ENCODE assay signal across 8 cellular contexts in the genomic region with DNA sequence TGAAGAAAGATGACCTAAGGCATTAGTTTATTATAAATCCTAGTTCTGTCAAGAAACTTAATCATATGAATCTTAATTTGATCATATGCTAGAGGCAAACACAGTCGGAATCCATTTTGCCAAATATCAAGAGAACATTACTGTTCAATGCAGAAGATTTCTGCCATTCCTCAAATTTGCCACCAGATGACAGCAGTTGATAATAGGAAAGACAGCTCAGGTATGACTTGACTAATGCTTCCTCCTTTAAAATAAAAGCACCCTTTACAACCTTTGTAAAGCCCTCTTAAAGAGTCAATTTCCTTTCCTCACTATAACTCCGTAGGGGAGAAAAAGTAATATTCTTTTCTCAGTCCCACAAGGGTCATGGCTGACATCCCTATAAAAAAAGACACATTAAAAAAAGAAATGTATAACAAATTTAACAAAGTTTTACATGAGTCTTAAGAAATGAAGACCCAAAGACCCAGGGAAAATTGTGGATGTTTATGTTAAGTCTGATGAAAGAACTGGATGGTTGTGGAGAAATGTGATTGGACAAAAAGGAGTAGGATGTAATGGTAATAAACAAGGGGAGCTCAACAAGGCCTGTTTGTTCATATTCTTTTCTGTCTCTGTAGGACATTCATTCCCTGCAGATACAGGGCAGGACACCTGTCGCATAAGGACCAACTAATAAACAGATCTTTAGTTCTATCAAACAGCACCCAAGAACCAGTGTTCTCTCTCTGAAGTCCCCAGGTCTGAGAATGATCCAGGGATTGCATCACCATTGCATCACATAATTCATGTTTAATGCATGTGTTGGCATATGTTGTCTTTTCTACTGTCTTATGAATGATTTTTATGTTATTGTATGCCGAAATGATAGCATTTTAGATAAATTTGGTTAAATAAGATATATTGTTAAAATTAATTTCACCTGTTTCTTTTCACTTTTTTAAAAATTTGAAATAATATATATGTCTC. TPM values are rescaled to one million over a fixed set of nuclear protein-coding genes. Genes with fewer than 3 reads are reported as not detected.
DNase-seq lines count a peak whose midpoint lies in the region; ATAC-seq, FAIRE-seq and TF ChIP-seq lines count a peak whose summit lies in the region.

No MANE protein-coding gene starts in this region.

- no peak overlapping the region for H3K4me3 ChIP-seq in fibroblast of villous mesenchyme (ENCODE audit: low read depth, low read length)

- ATAC-seq in GM19452 (IDR thresholded peaks at IDR 0.05; ENCODE audit: unreplicated experiment): peak; percentile 45
- ATAC-seq in SK-N-SH treated with all-trans-retinoic acid at 6 μM for 48 hours: peak; percentile 69

- peak; percentile 24 for DNase-seq in NCI-H1092 treated with DMSO at 0.1 percent for 48 hours (lab: John Stamatoyannopoulos, UW)
- DNase-seq in NCI-H1092 (lab: John Stamatoyannopoulos, UW): no peak
- DNase-seq in HTR-8/SVneo (ENCODE audit: insufficient read length, low spot score): peak; percentile 23
- peak; percentile 25 for DNase-seq in fibroblast of villous mesenchyme (ENCODE audit: low read depth)
- DNase-seq in superior temporal gyrus (ENCODE audit: extremely low spot score): peak; percentile 40
- no peak for DNase-seq in stimulated activated CD4-positive, alpha-beta T cell treated with anti-CD3 and anti-CD28 coated beads, Interleukin-12 subunit alpha, Interleukin-12 subunit beta, amount 100 ng/mL, for 4 hours

- FAIRE-seq in HTR-8/SVneo (lab: Jason Lieb, UNC): no peak

- TF ChIP-seq CTCF in fibroblast of villous mesenchyme (IDR thresholded peaks at IDR 0.05; ENCODE audit: insufficient read depth, low read depth, low read length): peak; percentile 61

TF ChIP-seq in SK-N-SH treated with all-trans-retinoic acid at 6 μM for 48 hours, 23 proteins besides CTCF, POLR2A, EP300 and RAD21:
- TF ChIP-seq CSDC2 (CRISPR knock-in tag; IDR thresholded peaks at IDR 0.05) (no peak), ESRRG (CRISPR knock-in tag; IDR thresholded peaks at IDR 0.05) (no peak), BACH2 (CRISPR knock-in tag; IDR thresholded peaks at IDR 0.05; ENCODE audit: borderline replicate concordance) (no peak), TOX (CRISPR knock-in tag; IDR thresholded peaks at IDR 0.05; ENCODE audit: borderline replicate concordance) (no peak), ARNTL (CRISPR knock-in tag; IDR thresholded peaks at IDR 0.05; ENCODE audit: borderline replicate concordance, low read depth) (no peak), ZNF8 (CRISPR knock-in tag; IDR thresholded peaks at IDR 0.05) (no peak), ZFP30 (CRISPR knock-in tag; IDR thresholded peaks at IDR 0.05) (no peak), ZNF70 (CRISPR knock-in tag; IDR thresholded peaks at IDR 0.05) (no peak), RARB (CRISPR knock-in tag; IDR thresholded peaks at IDR 0.05) (no peak), OSR1 (CRISPR knock-in tag; IDR thresholded peaks at IDR 0.05) (no peak), PPARA (CRISPR knock-in tag; IDR thresholded peaks at IDR 0.05; ENCODE audit: borderline replicate concordance) (no peak), ISL1 (CRISPR knock-in tag; IDR thresholded peaks at IDR 0.05) (no peak), TCF4 (CRISPR knock-in tag; IDR thresholded peaks at IDR 0.05; ENCODE audit: borderline replicate concordance) (no peak)
- TF ChIP-seq, protein P1, sequence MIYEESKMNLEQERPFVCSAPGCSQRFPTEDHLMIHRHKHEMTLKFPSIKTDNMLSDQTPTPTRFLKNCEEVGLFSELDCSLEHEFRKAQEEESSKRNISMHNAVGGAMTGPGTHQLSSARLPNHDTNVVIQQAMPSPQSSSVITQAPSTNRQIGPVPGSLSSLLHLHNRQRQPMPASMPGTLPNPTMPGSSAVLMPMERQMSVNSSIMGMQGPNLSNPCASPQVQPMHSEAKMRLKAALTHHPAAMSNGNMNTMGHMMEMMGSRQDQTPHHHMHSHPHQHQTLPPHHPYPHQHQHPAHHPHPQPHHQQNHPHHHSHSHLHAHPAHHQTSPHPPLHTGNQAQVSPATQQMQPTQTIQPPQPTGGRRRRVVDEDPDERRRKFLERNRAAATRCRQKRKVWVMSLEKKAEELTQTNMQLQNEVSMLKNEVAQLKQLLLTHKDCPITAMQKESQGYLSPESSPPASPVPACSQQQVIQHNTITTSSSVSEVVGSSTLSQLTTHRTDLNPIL (CRISPR knock-in tag; IDR thresholded peaks at IDR 0.05; ENCODE audit: low read depth): no peak
- TF ChIP-seq, protein P2, sequence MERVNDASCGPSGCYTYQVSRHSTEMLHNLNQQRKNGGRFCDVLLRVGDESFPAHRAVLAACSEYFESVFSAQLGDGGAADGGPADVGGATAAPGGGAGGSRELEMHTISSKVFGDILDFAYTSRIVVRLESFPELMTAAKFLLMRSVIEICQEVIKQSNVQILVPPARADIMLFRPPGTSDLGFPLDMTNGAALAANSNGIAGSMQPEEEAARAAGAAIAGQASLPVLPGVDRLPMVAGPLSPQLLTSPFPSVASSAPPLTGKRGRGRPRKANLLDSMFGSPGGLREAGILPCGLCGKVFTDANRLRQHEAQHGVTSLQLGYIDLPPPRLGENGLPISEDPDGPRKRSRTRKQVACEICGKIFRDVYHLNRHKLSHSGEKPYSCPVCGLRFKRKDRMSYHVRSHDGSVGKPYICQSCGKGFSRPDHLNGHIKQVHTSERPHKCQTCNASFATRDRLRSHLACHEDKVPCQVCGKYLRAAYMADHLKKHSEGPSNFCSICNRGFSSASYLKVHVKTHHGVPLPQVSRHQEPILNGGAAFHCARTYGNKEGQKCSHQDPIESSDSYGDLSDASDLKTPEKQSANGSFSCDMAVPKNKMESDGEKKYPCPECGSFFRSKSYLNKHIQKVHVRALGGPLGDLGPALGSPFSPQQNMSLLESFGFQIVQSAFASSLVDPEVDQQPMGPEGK (CRISPR knock-in tag; IDR thresholded peaks at IDR 0.05; ENCODE audit: borderline replicate concordance): no peak
- TF ChIP-seq, protein P3, sequence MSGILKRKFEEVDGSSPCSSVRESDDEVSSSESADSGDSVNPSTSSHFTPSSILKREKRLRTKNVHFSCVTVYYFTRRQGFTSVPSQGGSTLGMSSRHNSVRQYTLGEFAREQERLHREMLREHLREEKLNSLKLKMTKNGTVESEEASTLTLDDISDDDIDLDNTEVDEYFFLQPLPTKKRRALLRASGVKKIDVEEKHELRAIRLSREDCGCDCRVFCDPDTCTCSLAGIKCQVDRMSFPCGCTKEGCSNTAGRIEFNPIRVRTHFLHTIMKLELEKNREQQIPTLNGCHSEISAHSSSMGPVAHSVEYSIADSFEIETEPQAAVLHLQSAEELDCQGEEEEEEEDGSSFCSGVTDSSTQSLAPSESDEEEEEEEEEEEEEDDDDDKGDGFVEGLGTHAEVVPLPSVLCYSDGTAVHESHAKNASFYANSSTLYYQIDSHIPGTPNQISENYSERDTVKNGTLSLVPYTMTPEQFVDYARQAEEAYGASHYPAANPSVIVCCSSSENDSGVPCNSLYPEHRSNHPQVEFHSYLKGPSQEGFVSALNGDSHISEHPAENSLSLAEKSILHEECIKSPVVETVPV (CRISPR knock-in tag; IDR thresholded peaks at IDR 0.05): no peak
- TF ChIP-seq, protein P4, sequence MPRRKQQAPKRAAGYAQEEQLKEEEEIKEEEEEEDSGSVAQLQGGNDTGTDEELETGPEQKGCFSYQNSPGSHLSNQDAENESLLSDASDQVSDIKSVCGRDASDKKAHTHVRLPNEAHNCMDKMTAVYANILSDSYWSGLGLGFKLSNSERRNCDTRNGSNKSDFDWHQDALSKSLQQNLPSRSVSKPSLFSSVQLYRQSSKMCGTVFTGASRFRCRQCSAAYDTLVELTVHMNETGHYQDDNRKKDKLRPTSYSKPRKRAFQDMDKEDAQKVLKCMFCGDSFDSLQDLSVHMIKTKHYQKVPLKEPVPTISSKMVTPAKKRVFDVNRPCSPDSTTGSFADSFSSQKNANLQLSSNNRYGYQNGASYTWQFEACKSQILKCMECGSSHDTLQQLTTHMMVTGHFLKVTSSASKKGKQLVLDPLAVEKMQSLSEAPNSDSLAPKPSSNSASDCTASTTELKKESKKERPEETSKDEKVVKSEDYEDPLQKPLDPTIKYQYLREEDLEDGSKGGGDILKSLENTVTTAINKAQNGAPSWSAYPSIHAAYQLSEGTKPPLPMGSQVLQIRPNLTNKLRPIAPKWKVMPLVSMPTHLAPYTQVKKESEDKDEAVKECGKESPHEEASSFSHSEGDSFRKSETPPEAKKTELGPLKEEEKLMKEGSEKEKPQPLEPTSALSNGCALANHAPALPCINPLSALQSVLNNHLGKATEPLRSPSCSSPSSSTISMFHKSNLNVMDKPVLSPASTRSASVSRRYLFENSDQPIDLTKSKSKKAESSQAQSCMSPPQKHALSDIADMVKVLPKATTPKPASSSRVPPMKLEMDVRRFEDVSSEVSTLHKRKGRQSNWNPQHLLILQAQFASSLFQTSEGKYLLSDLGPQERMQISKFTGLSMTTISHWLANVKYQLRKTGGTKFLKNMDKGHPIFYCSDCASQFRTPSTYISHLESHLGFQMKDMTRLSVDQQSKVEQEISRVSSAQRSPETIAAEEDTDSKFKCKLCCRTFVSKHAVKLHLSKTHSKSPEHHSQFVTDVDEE (CRISPR knock-in tag; IDR thresholded peaks at IDR 0.05): no peak
TF ChIP-seq in SK-N-SH treated with all-trans-retinoic acid at 6 μM for 48 hours: peak in this region for 0.

RNA-seq across cellular contexts. Expression of gene IL17A, which starts 23.0 kb away (rescaled TPM):
- total RNA-seq in fibroblast of villous mesenchyme: not detected in 2 replicates

Comparison
In these comparisons a context has a peak if more than half of its experiments do, and no peak if none do; other contexts are left out.
1. DNase-seq: peak in NCI-H1092 treated with DMSO at 0.1 percent for 48 hours (single experiment), HTR-8/SVneo (single experiment), fibroblast of villous mesenchyme (single experiment) and superior temporal gyrus (single experiment); none in NCI-H1092 (single experiment) and stimulated activated CD4-positive, alpha-beta T cell treated with anti-CD3 and anti-CD28 coated beads, Interleukin-12 subunit alpha, Interleukin-12 subunit beta, amount 100 ng/mL, for 4 hours (single experiment).